19 cellular contexts compared by ENCODE assay signal in genomic region chr2:28054916-28055315, GRCh38.
DNase-seq lines count a peak whose midpoint lies in the region; FAIRE-seq and TF ChIP-seq lines count a peak whose summit lies in the region.
"Had no signal": no experiment of that assay in that cellular context is flagged by ENCODE, and none has a peak within 500 bp of the region (broad histone marks: within the 10 kb centered on the region; RNA-seq: fewer than 3 reads in every experiment).

No MANE protein-coding gene starts in this region.

- H3K4me3 Mint-ChIP-seq in activated naive CD4-positive, alpha-beta T cell treated with anti-CD3 and anti-CD28 coated beads, Interleukin-2, amount 10 ng/mL, durations not matched to agents 7 days and 5 days, result no peak overlapping the region
- no peak overlapping the region for H3K4me3 Mint-ChIP-seq in activated naive CD4-positive, alpha-beta T cell treated with anti-CD3 and anti-CD28 coated beads for 36 hours
- H3K4me3 Mint-ChIP-seq in activated CD4-positive, alpha-beta memory T cell treated with anti-CD3 and anti-CD28 coated beads, Interleukin-2, amount 10 ng/mL, durations not matched to agents 7 days and 5 days, result no peak overlapping the region
- H3K4me3 Mint-ChIP-seq: CD14-positive monocyte had no signal

- dilution Hi-C loops in endothelial cell of umbilical vein (cut with MboI; ENCODE audit: extremely low pct_ligation_motif_present, low sequenced_read_pairs), result no loop called here

- intact Hi-C loops in activated naive CD4-positive, alpha-beta T cell treated with anti-CD3 and anti-CD28 coated beads for 36 hours (cut with micrococcal nuclease), result no loop called here
- intact Hi-C loops in endothelial cell of umbilical vein (cut with micrococcal nuclease) (loop anchor here (10.0 kb wide), 1 partner anchor 160 kb away; the partner anchor contains the start of genes BABAM2 and RBKS), thyroid gland (cut with DNase I) (no loop called here)

- H3K27me3 Mint-ChIP-seq in activated naive CD4-positive, alpha-beta T cell treated with anti-CD3 and anti-CD28 coated beads, Interleukin-2, amount 10 ng/mL, durations not matched to agents 7 days and 5 days, result no peaks in the 10 kb centered on the region
- H3K27me3 Mint-ChIP-seq in activated naive CD4-positive, alpha-beta T cell treated with anti-CD3 and anti-CD28 coated beads for 36 hours (ENCODE audit: low read depth), result no peaks in the 10 kb centered on the region
- no peaks in the 10 kb centered on the region for H3K27me3 Mint-ChIP-seq in activated CD4-positive, alpha-beta memory T cell treated with anti-CD3 and anti-CD28 coated beads, Interleukin-2, amount 10 ng/mL, durations not matched to agents 7 days and 5 days

- BruUV-seq in endothelial cell of umbilical vein (replicated peaks; lab: Mats Ljungman, UMichigan), result no TSS peak

- H2AFZ ChIP-seq in endothelial cell of umbilical vein (ENCODE audit: low read depth, low read length), result no peak overlapping the region

- TF ChIP-seq POLR2A in endothelial cell of umbilical vein (IDR thresholded peaks at IDR 0.05; ENCODE audit: low read depth, low read length) (no peak), thyroid gland (IDR thresholded peaks at IDR 0.05) (no peak)

- H3K9me3 ChIP-seq in endothelial cell of umbilical vein (replicated peaks; ENCODE audit: control insufficient read depth, insufficient read depth, low read length) (no peaks in the 10 kb centered on the region), thyroid gland (no peaks in the 10 kb centered on the region)
- H3K9me3 ChIP-seq: A549, Peyer's patch had no signal

- H3K4me1 Mint-ChIP-seq in activated naive CD4-positive, alpha-beta T cell treated with anti-CD3 and anti-CD28 coated beads, Interleukin-2, amount 10 ng/mL, durations not matched to agents 7 days and 5 days, result peaks cover 29% of the 10 kb centered on the region
- peaks cover 6% of the 10 kb centered on the region for H3K4me1 Mint-ChIP-seq in activated naive CD4-positive, alpha-beta T cell treated with anti-CD3 and anti-CD28 coated beads for 36 hours (ENCODE audit: low read depth)
- peaks cover 26% of the 10 kb centered on the region for H3K4me1 Mint-ChIP-seq in activated CD4-positive, alpha-beta memory T cell treated with anti-CD3 and anti-CD28 coated beads, Interleukin-2, amount 10 ng/mL, durations not matched to agents 7 days and 5 days

- no peaks in the 10 kb centered on the region for H3K79me2 ChIP-seq in endothelial cell of umbilical vein (ENCODE audit: control insufficient read depth, insufficient read depth, low read length)

- H3K4me3 ChIP-seq in endothelial cell of umbilical vein (replicated peaks in 1 of 3; ENCODE audit: insufficient read depth in 1 of 3, low read depth in 1 of 3, low read length in 3 of 3) (no peak overlapping the region), thyroid gland (replicated peaks in 1 of 3) (no peak overlapping the region)
- H3K4me3 ChIP-seq: A549, MG63, Peyer's patch had no signal

- H3K36me3 Mint-ChIP-seq in activated naive CD4-positive, alpha-beta T cell treated with anti-CD3 and anti-CD28 coated beads, Interleukin-2, amount 10 ng/mL, durations not matched to agents 7 days and 5 days, result peaks cover 44% of the 10 kb centered on the region
- H3K36me3 Mint-ChIP-seq in activated naive CD4-positive, alpha-beta T cell treated with anti-CD3 and anti-CD28 coated beads for 36 hours (ENCODE audit: low read depth), result peaks cover 6% of the 10 kb centered on the region
- H3K36me3 Mint-ChIP-seq in activated CD4-positive, alpha-beta memory T cell treated with anti-CD3 and anti-CD28 coated beads, Interleukin-2, amount 10 ng/mL, durations not matched to agents 7 days and 5 days (ENCODE audit: low read depth), result peaks cover 40% of the 10 kb centered on the region

- H3K27me3 ChIP-seq in endothelial cell of umbilical vein (ENCODE audit: control insufficient read depth in 2 of 2, insufficient read depth in 2 of 2, low read length in 2 of 2) (no peaks in the 10 kb centered on the region), thyroid gland (no peaks in the 10 kb centered on the region)
- H3K27me3 ChIP-seq: MG63, Peyer's patch had no signal

- no peaks in the 10 kb centered on the region for H3K9me1 ChIP-seq in endothelial cell of umbilical vein (replicated peaks; ENCODE audit: control insufficient read depth, extremely low read depth, insufficient read depth, low read length)

- POLR2A ChIA-PET in activated CD4-positive, alpha-beta memory T cell treated with anti-CD3 and anti-CD28 coated beads, Interleukin-2, amount 10 ng/mL, durations not matched to agents 7 days and 5 days (lab: Charles Lee), result no interaction called here
- POLR2A ChIA-PET in endothelial cell of umbilical vein (lab: Charles Lee), result no interaction called here

- peak overlapping the region; percentile 75 for H3K27ac Mint-ChIP-seq in activated naive CD4-positive, alpha-beta T cell treated with anti-CD3 and anti-CD28 coated beads, Interleukin-2, amount 10 ng/mL, durations not matched to agents 7 days and 5 days
- H3K27ac Mint-ChIP-seq in activated naive CD4-positive, alpha-beta T cell treated with anti-CD3 and anti-CD28 coated beads for 36 hours, result no peak overlapping the region
- peak overlapping the region; percentile 33 for H3K27ac Mint-ChIP-seq in activated CD4-positive, alpha-beta memory T cell treated with anti-CD3 and anti-CD28 coated beads, Interleukin-2, amount 10 ng/mL, durations not matched to agents 7 days and 5 days
- H3K27ac Mint-ChIP-seq: CD14-positive monocyte had no signal

- H3K36me3 ChIP-seq in endothelial cell of umbilical vein (ENCODE audit: control insufficient read depth in 2 of 2, extremely low read depth in 1 of 2, insufficient read depth in 2 of 2, low read length in 2 of 2) (no peaks in the 10 kb centered on the region), thyroid gland (no peaks in the 10 kb centered on the region)
- H3K36me3 ChIP-seq: Peyer's patch had no signal

- FAIRE-seq in endothelial cell of umbilical vein (lab: Jason Lieb, UNC), result peak; percentile 21

- 95 to 96% methylated on average over 1 of the region's 1 CpG for WGBS in thyroid gland, 2 donors

- H3K27ac ChIP-seq in endothelial cell of umbilical vein (ENCODE audit: insufficient read depth, low read depth, low read length), result no peak overlapping the region
- no peak overlapping the region for H3K27ac ChIP-seq in thyroid gland
- H3K27ac ChIP-seq: A549, KMS-11, Peyer's patch had no signal

- H3K9ac ChIP-seq in endothelial cell of umbilical vein (replicated peaks; ENCODE audit: extremely low read depth, insufficient read depth, low read length), result no peak overlapping the region
- H3K9ac ChIP-seq: KMS-11 had no signal

- DNase-seq in activated naive CD4-positive, alpha-beta T cell treated with anti-CD3 and anti-CD28 coated beads, Interleukin-2, amount 10 ng/mL, durations not matched to agents 7 days and 5 days, result no peak
- no peak for DNase-seq in activated naive CD4-positive, alpha-beta T cell treated with anti-CD3 and anti-CD28 coated beads for 36 hours
- no peak for DNase-seq in activated CD4-positive, alpha-beta memory T cell treated with anti-CD3 and anti-CD28 coated beads, Interleukin-2, amount 10 ng/mL, durations not matched to agents 7 days and 5 days
- DNase-seq in endothelial cell of umbilical vein (ENCODE audit: low read depth, low spot score), result peak; percentile 20
- DNase-seq in NOMO-1 (lab: John Stamatoyannopoulos, UW; ENCODE audit: unreplicated experiment in 2 of 2), result no peak
- DNase-seq in NCI-H1417 treated with DMSO at 0.1 percent for 48 hours (lab: John Stamatoyannopoulos, UW), result no peak
- DNase-seq in UCSD-AML1 (lab: John Stamatoyannopoulos, UW; ENCODE audit: unreplicated experiment), result no peak
- DNase-seq in thyroid gland, result no peak
- DNase-seq: DMS79, NCI-H1092 treated with DMSO at 0.1 percent for 48 hours, NCI-H1694 treated with DMSO at 0.1 percent for 48 hours, NCI-H446 treated with DMSO at 0.1 percent for 48 hours, NCI-H748 treated with DMSO at 0.1 percent for 48 hours, Peyer's patch, Right ventricle myocardium superior had no signal

- CTCF ChIA-PET in activated naive CD4-positive, alpha-beta T cell treated with anti-CD3 and anti-CD28 coated beads, Interleukin-2, amount 10 ng/mL, durations not matched to agents 7 days and 5 days (lab: Charles Lee), result no interaction called here
- CTCF ChIA-PET in activated naive CD4-positive, alpha-beta T cell treated with anti-CD3 and anti-CD28 coated beads for 36 hours (lab: Charles Lee), result no interaction called here
- CTCF ChIA-PET in activated CD4-positive, alpha-beta memory T cell treated with anti-CD3 and anti-CD28 coated beads, Interleukin-2, amount 10 ng/mL, durations not matched to agents 7 days and 5 days (lab: Charles Lee), result no interaction called here
- CTCF ChIA-PET in endothelial cell of umbilical vein (lab: Charles Lee), result interaction anchor here (1.0 to 1.2 kb wide), 2 partner anchors 20 to 25 kb away, joined by 3 to 5 read pairs; no protein-coding TSS in a partner anchor

- peaks cover 21% of the 10 kb centered on the region for H3K4me1 ChIP-seq in endothelial cell of umbilical vein (ENCODE audit: control insufficient read depth, extremely low read depth, insufficient read depth, low read length)
- no peaks in the 10 kb centered on the region for H3K4me1 ChIP-seq in thyroid gland
- H3K4me1 ChIP-seq: Peyer's patch had no signal

- no peak for TF ChIP-seq CTCF in endothelial cell of umbilical vein (IDR thresholded peaks at IDR 0.05; ENCODE audit: extremely low read depth in 1 of 2, insufficient read depth in 1 of 2, low read depth in 1 of 2, low read length in 2 of 2)
- TF ChIP-seq CTCF in thyroid gland (IDR thresholded peaks at IDR 0.05), result no peak

- peaks cover 7% of the 10 kb centered on the region for H3K9me3 Mint-ChIP-seq in activated naive CD4-positive, alpha-beta T cell treated with anti-CD3 and anti-CD28 coated beads, Interleukin-2, amount 10 ng/mL, durations not matched to agents 7 days and 5 days
- H3K9me3 Mint-ChIP-seq in activated naive CD4-positive, alpha-beta T cell treated with anti-CD3 and anti-CD28 coated beads for 36 hours, result no peaks in the 10 kb centered on the region
- H3K9me3 Mint-ChIP-seq in activated CD4-positive, alpha-beta memory T cell treated with anti-CD3 and anti-CD28 coated beads, Interleukin-2, amount 10 ng/mL, durations not matched to agents 7 days and 5 days, result peaks cover 11% of the 10 kb centered on the region

- H3K4me2 ChIP-seq in endothelial cell of umbilical vein (ENCODE audit: insufficient read depth, low read length), result no peak overlapping the region
- H3K4me2 ChIP-seq: A549, KMS-11 had no signal

- H4K20me1 ChIP-seq in endothelial cell of umbilical vein (replicated peaks; ENCODE audit: control insufficient read depth, extremely low read depth, insufficient read depth, low read length), result no peaks in the 10 kb centered on the region

TF ChIP-seq in endothelial cell of umbilical vein, 7 proteins besides CTCF, POLR2A, EP300 and RAD21 (continues in another document):
- TF ChIP-seq POLR2AphosphoS5 (IDR thresholded peaks at IDR 0.05; ENCODE audit: insufficient read depth, low read depth, low read length) (no peak), MYC (IDR thresholded peaks at IDR 0.05; ENCODE audit: low read depth, low read length) (no peak), EZH2 (IDR thresholded peaks at IDR 0.05; ENCODE audit: borderline replicate concordance, low read depth, low read length, severe bottlenecking) (no peak), JUN (IDR thresholded peaks at IDR 0.05; ENCODE audit: borderline replicate concordance, insufficient read depth, insufficient read length, low read depth) (no peak), FOS (IDR thresholded peaks at IDR 0.05; ENCODE audit: borderline replicate concordance, insufficient read depth, low read length) (no peak)
